22 cellular contexts compared by ENCODE assay signal in genomic region chr7:113292105-113292504, GRCh38.
"Had no signal": no experiment of that assay in that cellular context is flagged by ENCODE, and none has a peak within 500 bp of the region (broad histone marks: within the 10 kb centered on the region; RNA-seq: fewer than 3 reads in every experiment).

No MANE protein-coding gene starts in this region.

- H3K27me3 ChIP-seq: ascending aorta, body of pancreas, Peyer's patch had no signal

- H3K4me1 ChIP-seq: ascending aorta, body of pancreas, Peyer's patch had no signal

- ATAC-seq: activated CD8-positive, alpha-beta memory T cell treated with anti-CD3 and anti-CD28 coated beads, Interleukin-2, amount 10 ng/mL, durations not matched to agents 7 days and 5 days; body of pancreas; WTC11 had no signal

- H3K27ac ChIP-seq: ascending aorta, body of pancreas, Peyer's patch had no signal

- H3K4me3 ChIP-seq: ascending aorta, body of pancreas, Peyer's patch had no signal

- H3K9me3 ChIP-seq: ascending aorta, body of pancreas, Peyer's patch had no signal

- DNase-seq: activated CD4-positive, alpha-beta T cell treated with anti-CD3 and anti-CD28 coated beads, Interleukin-2, amount 10 ng/mL, durations not matched to agents 24 days and 14 days; activated CD4-positive, alpha-beta T cell treated with anti-CD3 and anti-CD28 coated beads, Interleukin-2, amount 50 U/mL, for 48 hours; activated CD4-positive, CD25-positive, alpha-beta regulatory T cell treated with anti-CD3 and anti-CD28 coated beads, Interleukin-2, amount 50 U/mL, for 72 hours; activated CD8-positive, alpha-beta memory T cell treated with anti-CD3 and anti-CD28 coated beads, Interleukin-2, amount 10 ng/mL, durations not matched to agents 7 days and 5 days; activated effector memory CD4-positive, alpha-beta T cell treated with Interleukin-2 at 50 U/mL for 16 hours; activated naive CD4-positive, alpha-beta T cell; activated T-cell treated with anti-CD3 and anti-CD28 coated beads, Interleukin-2, amount 50 U/mL, for 24 hours; body of pancreas; KBM-7; NCI-H1092; NCI-H1417; NCI-H1930; NCI-H2107; NCI-H2171 treated with DMSO at 0.1 percent for 48 hours; NCI-H226; NCI-H526; NCI-H774; NK-92 treated with Interleukin-12 subunit alpha and Interleukin-12 subunit beta, amount 100 ng/mL, for 24 hours; Peyer's patch; SHP77 treated with DMSO at 0.1 percent for 48 hours had no signal

- H3K36me3 ChIP-seq: ascending aorta, Peyer's patch had no signal
